Comparison of ENCODE assay signal across 1 cellular context in the genomic region with DNA sequence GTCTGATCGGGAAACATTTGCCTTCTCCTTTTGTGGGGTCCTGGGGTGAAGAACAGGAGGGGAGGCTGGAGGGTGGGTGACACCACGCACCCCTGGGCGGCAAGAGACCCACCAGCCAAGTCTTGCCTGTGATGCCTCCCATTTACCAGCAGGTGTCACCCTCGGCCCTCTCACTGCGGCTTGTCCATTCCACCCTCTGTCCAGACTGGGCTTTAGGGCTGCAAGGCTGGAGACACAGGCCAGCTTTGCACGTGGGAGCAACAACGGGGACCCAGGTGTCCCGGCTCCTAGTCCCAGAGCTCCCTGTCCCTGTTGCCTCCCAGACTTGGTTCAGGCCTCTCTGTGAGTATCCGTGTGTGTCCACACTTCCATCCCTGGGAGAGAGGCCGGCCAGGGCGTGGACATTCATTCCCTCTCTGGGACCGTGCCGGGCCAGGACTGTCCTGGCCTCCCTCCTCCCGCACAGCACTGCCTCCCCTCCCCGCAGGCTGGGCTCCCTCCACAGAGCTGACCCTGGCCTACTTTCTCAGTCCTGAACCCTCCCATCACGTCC.
TF ChIP-seq lines count a peak whose summit lies in the region.

No MANE protein-coding gene starts in this region.

TF ChIP-seq in HepG2, 621 proteins besides CTCF, POLR2A, EP300 and RAD21 (continued from another document and continues in another):
- TF ChIP-seq, protein P1, sequence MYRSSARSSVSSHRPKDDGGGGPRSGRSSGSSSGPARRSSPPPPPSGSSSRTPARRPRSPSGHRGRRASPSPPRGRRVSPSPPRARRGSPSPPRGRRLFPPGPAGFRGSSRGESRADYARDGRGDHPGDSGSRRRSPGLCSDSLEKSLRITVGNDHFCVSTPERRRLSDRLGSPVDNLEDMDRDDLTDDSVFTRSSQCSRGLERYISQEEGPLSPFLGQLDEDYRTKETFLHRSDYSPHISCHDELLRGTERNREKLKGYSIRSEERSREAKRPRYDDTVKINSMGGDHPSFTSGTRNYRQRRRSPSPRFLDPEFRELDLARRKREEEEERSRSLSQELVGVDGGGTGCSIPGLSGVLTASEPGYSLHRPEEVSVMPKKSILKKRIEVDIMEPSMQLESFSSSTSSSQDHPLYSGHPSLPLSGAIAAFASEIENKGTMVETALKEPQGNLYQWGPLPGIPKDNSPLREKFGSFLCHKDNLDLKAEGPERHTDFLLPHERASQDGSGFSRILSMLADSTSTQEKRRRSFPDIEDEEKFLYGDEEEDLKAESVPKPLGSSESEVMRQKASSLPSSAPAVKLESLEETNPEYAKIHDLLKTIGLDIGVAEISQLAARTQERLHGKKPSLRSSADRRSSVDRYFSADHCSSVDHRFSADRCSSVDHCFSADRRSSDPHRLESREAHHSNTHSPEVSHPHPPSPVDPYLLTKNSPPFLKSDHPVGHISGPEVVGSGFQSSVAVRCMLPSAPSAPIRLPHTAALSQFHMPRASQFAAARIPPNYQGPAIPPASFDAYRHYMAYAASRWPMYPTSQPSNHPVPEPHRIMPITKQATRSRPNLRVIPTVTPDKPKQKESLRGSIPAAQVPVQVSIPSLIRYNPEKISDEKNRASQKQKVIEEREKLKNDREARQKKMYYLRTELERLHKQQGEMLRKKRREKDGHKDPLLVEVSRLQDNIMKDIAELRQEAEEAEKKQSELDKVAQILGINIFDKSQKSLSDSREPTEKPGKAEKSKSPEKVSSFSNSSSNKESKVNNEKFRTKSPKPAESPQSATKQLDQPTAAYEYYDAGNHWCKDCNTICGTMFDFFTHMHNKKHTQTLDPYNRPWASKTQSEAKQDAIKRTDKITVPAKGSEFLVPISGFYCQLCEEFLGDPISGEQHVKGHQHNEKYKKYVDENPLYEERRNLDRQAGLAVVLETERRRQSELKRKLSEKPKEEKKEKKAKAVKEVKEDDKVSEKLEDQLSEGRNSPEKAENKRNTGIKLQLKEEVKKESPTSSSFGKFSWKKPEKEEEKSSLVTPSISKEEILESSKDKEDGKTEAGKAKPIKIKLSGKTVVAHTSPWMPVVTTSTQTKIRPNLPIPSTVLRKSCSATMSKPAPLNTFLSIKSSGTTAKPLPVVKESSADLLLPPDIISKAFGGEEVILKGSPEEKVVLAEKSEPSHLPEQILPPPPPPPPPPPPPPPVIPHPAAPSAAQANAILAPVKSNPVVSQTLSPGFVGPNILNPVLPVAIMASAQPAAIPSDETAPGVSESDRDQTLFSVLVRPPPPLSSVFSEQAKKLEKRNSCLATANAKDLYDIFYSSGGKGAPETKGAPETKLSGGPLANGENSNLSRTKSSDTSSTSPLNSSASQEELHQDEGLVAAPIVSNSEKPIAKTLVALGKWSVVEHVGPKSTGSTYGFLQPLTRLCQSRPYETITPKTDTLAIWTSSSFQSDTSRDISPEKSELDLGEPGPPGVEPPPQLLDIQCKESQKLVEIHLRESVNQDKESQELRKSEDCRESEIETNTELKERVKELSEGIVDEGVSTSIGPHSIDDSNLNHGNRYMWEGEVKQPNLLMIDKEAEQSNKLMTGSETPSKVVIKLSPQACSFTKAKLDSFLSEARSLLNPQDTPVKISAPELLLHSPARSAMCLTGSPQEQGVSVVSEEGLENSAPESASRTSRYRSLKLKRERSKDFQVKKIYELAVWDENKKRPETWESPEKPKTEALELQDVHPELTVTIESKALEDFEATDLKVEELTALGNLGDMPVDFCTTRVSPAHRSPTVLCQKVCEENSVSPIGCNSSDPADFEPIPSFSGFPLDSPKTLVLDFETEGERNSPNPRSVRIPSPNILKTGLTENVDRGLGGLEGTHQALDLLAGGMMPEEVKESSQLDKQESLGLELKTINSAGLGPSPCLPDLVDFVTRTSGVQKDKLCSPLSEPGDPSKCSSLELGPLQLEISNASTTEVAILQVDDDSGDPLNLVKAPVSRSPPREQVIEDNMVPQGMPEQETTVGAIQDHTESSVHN (CRISPR knock-in tag; IDR thresholded peaks at IDR 0.05), result no peak
- TF ChIP-seq ZNF34 (CRISPR knock-in tag; IDR thresholded peaks at IDR 0.05; ENCODE audit: borderline replicate concordance) (no peak), ZSCAN12 (CRISPR knock-in tag; IDR thresholded peaks at IDR 0.05) (no peak), CBX5 (CRISPR knock-in tag; IDR thresholded peaks at IDR 0.05; ENCODE audit: borderline replicate concordance) (0 out of 2 replicates have a peak, but pooled peaks have one; percentile 21), ZNF24 (IDR thresholded peaks at IDR 0.05) (no peak), ZNF235 (CRISPR knock-in tag; IDR thresholded peaks at IDR 0.05; ENCODE audit: borderline replicate concordance) (no peak), FOXC1 (CRISPR knock-in tag; IDR thresholded peaks at IDR 0.05; ENCODE audit: borderline replicate concordance) (peak; percentile 66; the same call in 1 of the 2 replicates), KDM3A (CRISPR knock-in tag; IDR thresholded peaks at IDR 0.05; ENCODE audit: low read depth) (peak; percentile 74; the same call in 1 of the 2 replicates), DNMT1 (CRISPR knock-in tag; IDR thresholded peaks at IDR 0.05) (no peak), HMG20A (CRISPR knock-in tag; IDR thresholded peaks at IDR 0.05; ENCODE audit: borderline replicate concordance) (no peak), HNF4A (CRISPR knock-in tag; IDR thresholded peaks at IDR 0.05) (no peak), RBM39 (IDR thresholded peaks at IDR 0.05; ENCODE audit: low read depth, low read length, poor library complexity, severe bottlenecking) (no peak), ZNF317 (CRISPR knock-in tag; IDR thresholded peaks at IDR 0.05) (no peak), FOXA3 (CRISPR knock-in tag; IDR thresholded peaks at IDR 0.05) (0 out of 2 replicates have a peak, but pooled peaks have one; percentile 19), SAP130 (CRISPR knock-in tag; IDR thresholded peaks at IDR 0.05; ENCODE audit: low read depth) (peak; percentile 22; the same call in 1 of the 2 replicates), ZNF567 (CRISPR knock-in tag; IDR thresholded peaks at IDR 0.05; ENCODE audit: borderline replicate concordance) (no peak), HOXA3 (CRISPR knock-in tag; IDR thresholded peaks at IDR 0.05) (no peak), KLF11 (CRISPR knock-in tag; IDR thresholded peaks at IDR 0.05) (no peak), HNRNPUL1 (IDR thresholded peaks at IDR 0.05; ENCODE audit: low read depth, low read length) (no peak), LCORL (IDR thresholded peaks at IDR 0.05) (no peak), LCORL (CRISPR knock-in tag; IDR thresholded peaks at IDR 0.05) (0 out of 2 replicates have a peak, but pooled peaks have one; percentile 53), GABPB1 (CRISPR knock-in tag; IDR thresholded peaks at IDR 0.05) (no peak), NFKB2 (CRISPR knock-in tag; IDR thresholded peaks at IDR 0.05; ENCODE audit: borderline replicate concordance) (peak; percentile 67; the same call in 1 of the 2 replicates), PHF20 (CRISPR knock-in tag; IDR thresholded peaks at IDR 0.05) (no peak), ZNF780A (CRISPR knock-in tag; IDR thresholded peaks at IDR 0.05) (no peak), ZBTB1 (CRISPR knock-in tag; IDR thresholded peaks at IDR 0.05; ENCODE audit: borderline replicate concordance) (no peak), MED8 (CRISPR knock-in tag; IDR thresholded peaks at IDR 0.05; ENCODE audit: insufficient replicate concordance) (no peak), TAF1 (CRISPR knock-in tag; IDR thresholded peaks at IDR 0.05) (no peak), TOPORS (CRISPR knock-in tag; IDR thresholded peaks at IDR 0.05) (0 out of 2 replicates have a peak, but pooled peaks have one; percentile 34), MED1 (CRISPR knock-in tag; IDR thresholded peaks at IDR 0.05) (0 out of 2 replicates have a peak, but pooled peaks have one; percentile 20), ZNF260 (CRISPR knock-in tag; IDR thresholded peaks at IDR 0.05; ENCODE audit: borderline replicate concordance, low read depth) (no peak), ZNF296 (CRISPR knock-in tag; conservative IDR thresholded peaks at IDR 0.05) (0 out of 2 replicates have a peak, but pooled peaks have one; percentile 73), GATAD2A (CRISPR knock-in tag; IDR thresholded peaks at IDR 0.05) (peak; percentile 45)
- TF ChIP-seq, protein P2, sequence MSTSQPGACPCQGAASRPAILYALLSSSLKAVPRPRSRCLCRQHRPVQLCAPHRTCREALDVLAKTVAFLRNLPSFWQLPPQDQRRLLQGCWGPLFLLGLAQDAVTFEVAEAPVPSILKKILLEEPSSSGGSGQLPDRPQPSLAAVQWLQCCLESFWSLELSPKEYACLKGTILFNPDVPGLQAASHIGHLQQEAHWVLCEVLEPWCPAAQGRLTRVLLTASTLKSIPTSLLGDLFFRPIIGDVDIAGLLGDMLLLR (CRISPR knock-in tag; IDR thresholded peaks at IDR 0.05), result no peak
- TF ChIP-seq, protein P3, sequence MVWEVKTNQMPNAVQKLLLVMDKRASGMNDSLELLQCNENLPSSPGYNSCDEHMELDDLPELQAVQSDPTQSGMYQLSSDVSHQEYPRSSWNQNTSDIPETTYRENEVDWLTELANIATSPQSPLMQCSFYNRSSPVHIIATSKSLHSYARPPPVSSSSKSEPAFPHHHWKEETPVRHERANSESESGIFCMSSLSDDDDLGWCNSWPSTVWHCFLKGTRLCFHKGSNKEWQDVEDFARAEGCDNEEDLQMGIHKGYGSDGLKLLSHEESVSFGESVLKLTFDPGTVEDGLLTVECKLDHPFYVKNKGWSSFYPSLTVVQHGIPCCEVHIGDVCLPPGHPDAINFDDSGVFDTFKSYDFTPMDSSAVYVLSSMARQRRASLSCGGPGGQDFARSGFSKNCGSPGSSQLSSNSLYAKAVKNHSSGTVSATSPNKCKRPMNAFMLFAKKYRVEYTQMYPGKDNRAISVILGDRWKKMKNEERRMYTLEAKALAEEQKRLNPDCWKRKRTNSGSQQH (CRISPR knock-in tag; IDR thresholded peaks at IDR 0.05; ENCODE audit: low read depth), result no peak
- TF ChIP-seq, protein P4, sequence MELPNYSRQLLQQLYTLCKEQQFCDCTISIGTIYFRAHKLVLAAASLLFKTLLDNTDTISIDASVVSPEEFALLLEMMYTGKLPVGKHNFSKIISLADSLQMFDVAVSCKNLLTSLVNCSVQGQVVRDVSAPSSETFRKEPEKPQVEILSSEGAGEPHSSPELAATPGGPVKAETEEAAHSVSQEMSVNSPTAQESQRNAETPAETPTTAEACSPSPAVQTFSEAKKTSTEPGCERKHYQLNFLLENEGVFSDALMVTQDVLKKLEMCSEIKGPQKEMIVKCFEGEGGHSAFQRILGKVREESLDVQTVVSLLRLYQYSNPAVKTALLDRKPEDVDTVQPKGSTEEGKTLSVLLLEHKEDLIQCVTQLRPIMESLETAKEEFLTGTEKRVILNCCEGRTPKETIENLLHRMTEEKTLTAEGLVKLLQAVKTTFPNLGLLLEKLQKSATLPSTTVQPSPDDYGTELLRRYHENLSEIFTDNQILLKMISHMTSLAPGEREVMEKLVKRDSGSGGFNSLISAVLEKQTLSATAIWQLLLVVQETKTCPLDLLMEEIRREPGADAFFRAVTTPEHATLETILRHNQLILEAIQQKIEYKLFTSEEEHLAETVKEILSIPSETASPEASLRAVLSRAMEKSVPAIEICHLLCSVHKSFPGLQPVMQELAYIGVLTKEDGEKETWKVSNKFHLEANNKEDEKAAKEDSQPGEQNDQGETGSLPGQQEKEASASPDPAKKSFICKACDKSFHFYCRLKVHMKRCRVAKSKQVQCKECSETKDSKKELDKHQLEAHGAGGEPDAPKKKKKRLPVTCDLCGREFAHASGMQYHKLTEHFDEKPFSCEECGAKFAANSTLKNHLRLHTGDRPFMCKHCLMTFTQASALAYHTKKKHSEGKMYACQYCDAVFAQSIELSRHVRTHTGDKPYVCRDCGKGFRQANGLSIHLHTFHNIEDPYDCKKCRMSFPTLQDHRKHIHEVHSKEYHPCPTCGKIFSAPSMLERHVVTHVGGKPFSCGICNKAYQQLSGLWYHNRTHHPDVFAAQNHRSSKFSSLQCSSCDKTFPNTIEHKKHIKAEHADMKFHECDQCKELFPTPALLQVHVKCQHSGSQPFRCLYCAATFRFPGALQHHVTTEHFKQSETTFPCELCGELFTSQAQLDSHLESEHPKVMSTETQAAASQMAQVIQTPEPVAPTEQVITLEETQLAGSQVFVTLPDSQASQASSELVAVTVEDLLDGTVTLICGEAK (IDR thresholded peaks at IDR 0.05), result no peak
- TF ChIP-seq, protein P4 (CRISPR knock-in tag; IDR thresholded peaks at IDR 0.05), result no peak
- TF ChIP-seq, protein P5, sequence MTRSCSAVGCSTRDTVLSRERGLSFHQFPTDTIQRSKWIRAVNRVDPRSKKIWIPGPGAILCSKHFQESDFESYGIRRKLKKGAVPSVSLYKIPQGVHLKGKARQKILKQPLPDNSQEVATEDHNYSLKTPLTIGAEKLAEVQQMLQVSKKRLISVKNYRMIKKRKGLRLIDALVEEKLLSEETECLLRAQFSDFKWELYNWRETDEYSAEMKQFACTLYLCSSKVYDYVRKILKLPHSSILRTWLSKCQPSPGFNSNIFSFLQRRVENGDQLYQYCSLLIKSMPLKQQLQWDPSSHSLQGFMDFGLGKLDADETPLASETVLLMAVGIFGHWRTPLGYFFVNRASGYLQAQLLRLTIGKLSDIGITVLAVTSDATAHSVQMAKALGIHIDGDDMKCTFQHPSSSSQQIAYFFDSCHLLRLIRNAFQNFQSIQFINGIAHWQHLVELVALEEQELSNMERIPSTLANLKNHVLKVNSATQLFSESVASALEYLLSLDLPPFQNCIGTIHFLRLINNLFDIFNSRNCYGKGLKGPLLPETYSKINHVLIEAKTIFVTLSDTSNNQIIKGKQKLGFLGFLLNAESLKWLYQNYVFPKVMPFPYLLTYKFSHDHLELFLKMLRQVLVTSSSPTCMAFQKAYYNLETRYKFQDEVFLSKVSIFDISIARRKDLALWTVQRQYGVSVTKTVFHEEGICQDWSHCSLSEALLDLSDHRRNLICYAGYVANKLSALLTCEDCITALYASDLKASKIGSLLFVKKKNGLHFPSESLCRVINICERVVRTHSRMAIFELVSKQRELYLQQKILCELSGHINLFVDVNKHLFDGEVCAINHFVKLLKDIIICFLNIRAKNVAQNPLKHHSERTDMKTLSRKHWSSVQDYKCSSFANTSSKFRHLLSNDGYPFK (CRISPR knock-in tag; IDR thresholded peaks at IDR 0.05; ENCODE audit: borderline replicate concordance), result no peak
